Comparison of ENCODE assay signal across 24 cellular contexts in the genomic region with DNA sequence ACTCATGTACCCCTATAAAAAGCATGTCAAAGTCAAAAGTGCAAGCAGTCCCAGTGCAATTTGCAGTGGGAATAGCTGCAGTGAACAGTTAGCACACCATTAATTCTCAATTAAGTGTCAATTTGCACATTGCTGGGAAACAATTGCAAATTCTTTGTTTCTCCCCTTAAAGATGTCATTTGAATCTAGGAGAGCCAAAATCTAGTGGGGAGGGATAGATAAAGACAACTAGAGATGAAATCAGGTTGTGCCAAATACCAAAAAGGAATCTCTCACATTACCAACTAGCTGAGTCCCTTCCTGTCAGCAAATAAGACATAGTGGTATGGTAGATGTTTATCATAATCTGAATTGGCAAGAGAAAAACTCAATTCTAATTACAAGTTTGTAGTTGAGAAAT.
"Had no signal": no experiment of that assay in that cellular context is flagged by ENCODE, and none has a peak within 500 bp of the region (broad histone marks: within the 10 kb centered on the region; RNA-seq: fewer than 3 reads in every experiment).

No MANE protein-coding gene starts in this region.

- H3K4me1 ChIP-seq: esophagus muscularis mucosa, foreskin keratinocyte, gastroesophageal sphincter, heart left ventricle, left lung, lower lobe of right lung had no signal

- H3K27ac ChIP-seq: coronary artery, dorsolateral prefrontal cortex, esophagus muscularis mucosa, foreskin keratinocyte, gastroesophageal sphincter, heart left ventricle, hepatocyte, left lung, lower lobe of right lung had no signal

- H3K4me3 ChIP-seq: coronary artery, dorsolateral prefrontal cortex, esophagus muscularis mucosa, gastroesophageal sphincter, heart left ventricle, hepatocyte, left lung, lower lobe of right lung had no signal

- DNase-seq: dermis blood vessel endothelial cell; dorsolateral prefrontal cortex; effector CD4-positive, alpha-beta T cell; effector memory CD4-positive, alpha-beta T cell; foreskin keratinocyte; heart left ventricle; hypothalamus; immature natural killer cell; islet precursor cell; kidney; kidney glomerular epithelial cell; left colon; left lung; left ventricle myocardium superior; lower lobe of right lung; mesenchymal stem cell; midbrain had no signal

- FAIRE-seq: colon, endothelial cell of umbilical vein, frontal cortex, kidney had no signal

- H3K4me2 ChIP-seq: hepatocyte had no signal

- H3K36me3 ChIP-seq: esophagus muscularis mucosa, gastroesophageal sphincter, heart left ventricle, left lung, lower lobe of right lung had no signal

- H3K27me3 ChIP-seq: dorsolateral prefrontal cortex, esophagus muscularis mucosa, foreskin keratinocyte, gastroesophageal sphincter, heart left ventricle, hepatocyte, left lung had no signal

- H3K79me2 ChIP-seq: hepatocyte had no signal

- H3K9me3 ChIP-seq: esophagus muscularis mucosa, gastroesophageal sphincter, heart left ventricle had no signal

- H2AFZ ChIP-seq: hepatocyte had no signal
